Comparison of ENCODE assay signal across 15 cellular contexts in the genomic region with DNA sequence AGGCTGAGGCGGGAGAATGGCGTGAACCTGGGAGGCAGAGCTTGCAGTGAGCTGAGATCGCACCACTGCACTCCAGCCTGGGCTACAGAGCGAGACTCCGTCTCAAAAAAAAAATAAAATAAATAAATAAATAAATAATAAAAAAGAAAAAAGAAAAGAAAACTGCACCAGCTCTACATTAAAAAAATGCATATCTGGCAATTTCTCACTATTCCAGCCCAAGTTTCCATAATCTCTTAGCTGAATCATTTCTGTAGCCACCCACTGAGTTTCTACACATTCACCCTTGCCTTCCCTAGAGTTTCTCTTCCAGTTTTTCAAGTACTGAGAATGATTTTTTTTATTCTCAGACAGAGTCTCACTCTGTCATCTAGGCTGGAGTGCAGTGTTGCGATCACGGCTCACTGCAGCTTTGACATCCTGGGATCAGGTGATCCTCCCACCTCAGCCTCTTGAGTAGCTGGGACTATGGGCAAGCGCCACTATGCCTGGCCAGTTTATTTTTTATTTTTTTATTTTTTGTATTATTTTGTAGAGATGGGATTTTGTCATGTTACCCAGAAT.
A peak's percentile ranks its signal among the peaks of the same experiment; 100 is the strongest.
DNase-seq lines count a peak whose midpoint lies in the region; ATAC-seq and TF ChIP-seq lines count a peak whose summit lies in the region.
"Had no signal": no experiment of that assay in that cellular context is flagged by ENCODE, and none has a peak within 500 bp of the region (broad histone marks: within the 10 kb centered on the region; RNA-seq: fewer than 3 reads in every experiment).

No MANE protein-coding gene starts in this region.

- DNase-seq in epithelial cell of esophagus (ENCODE audit: low read depth) (peak; percentile 30), NOMO-1 (lab: John Stamatoyannopoulos, UW; ENCODE audit: unreplicated experiment in 2 of 2) (no peak), NCI-H2227 treated with DMSO at 0.1 percent for 48 hours (lab: John Stamatoyannopoulos, UW) (no peak), NCI-H526 (lab: John Stamatoyannopoulos, UW) (no peak)
- DNase-seq: CD4-positive, alpha-beta T cell; COR-L47; DMS79; NCI-H1694; NCI-H2081; NCI-H2171; NCI-H526 treated with DMSO at 0.1 percent for 48 hours; Right ventricle myocardium superior had no signal

- TF ChIP-seq CTCF in epithelial cell of esophagus (IDR thresholded peaks at IDR 0.05; ENCODE audit: insufficient read depth, low read depth, low read length, missing control alignments): no peak

- H3K4me3 ChIP-seq in epithelial cell of esophagus (ENCODE audit: low read length): no peak overlapping the region

- ATAC-seq in GM18868 (IDR thresholded peaks at IDR 0.05; ENCODE audit: unreplicated experiment) (peak; percentile 69), HG03066 (IDR thresholded peaks at IDR 0.05; ENCODE audit: low read depth, unreplicated experiment) (peak; percentile 68), GM21390 (IDR thresholded peaks at IDR 0.05; ENCODE audit: unreplicated experiment) (no peak)
